25 cellular contexts compared by ENCODE assay signal in the genomic region with DNA sequence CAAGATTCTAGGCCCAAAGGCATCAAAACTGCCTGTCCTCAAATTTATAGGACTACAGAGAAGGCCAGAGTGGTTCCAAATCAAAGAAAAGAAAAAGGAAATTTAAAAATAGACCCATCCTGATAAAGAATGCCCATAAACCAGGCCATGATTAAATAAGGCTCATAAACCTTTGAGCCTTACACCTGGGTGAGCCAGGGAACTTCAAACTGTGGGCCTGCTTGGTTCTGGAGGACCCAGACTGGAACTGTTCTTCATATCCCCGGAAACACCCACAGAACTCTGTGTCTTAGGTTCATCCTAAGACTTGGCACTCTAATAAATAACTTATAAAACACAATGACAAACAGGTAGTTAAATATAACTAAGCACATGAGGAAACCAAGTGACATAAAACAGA. TPM values are rescaled to one million over a fixed set of nuclear protein-coding genes. Genes with fewer than 3 reads are reported as not detected.
"Had no signal": no experiment of that assay in that cellular context is flagged by ENCODE, and none has a peak within 500 bp of the region (broad histone marks: within the 10 kb centered on the region; RNA-seq: fewer than 3 reads in every experiment).

No MANE protein-coding gene starts in this region.

- H3K9ac ChIP-seq: parathyroid adenoma had no signal

- H3K36me3 Mint-ChIP-seq: type B pancreatic cell had no signal

- H2AFZ ChIP-seq: parathyroid adenoma had no signal

- H3K27ac Mint-ChIP-seq: nephron progenitor cell, type B pancreatic cell had no signal

- H3K9me3 ChIP-seq: heart right ventricle, prostate gland, right lobe of liver, stomach, thoracic aorta had no signal

- DNase-seq: caudate nucleus; cortex of kidney; dorsolateral prefrontal cortex; effector CD8-positive, alpha-beta T cell; heart right ventricle; hypothalamus; mesendoderm; nephron progenitor cell; retina; right lobe of liver; stimulated activated CD4-positive, alpha-beta T cell treated with anti-CD3 and anti-CD28 coated beads, Interleukin-4, amount 100 ng/mL, for 1 hour; stimulated activated CD8-positive, alpha-beta memory T cell treated with anti-CD3 and anti-CD28 coated beads, Interleukin-4, amount 100 ng/mL, for 48 hours; stimulated activated naive CD4-positive, alpha-beta T cell; stomach; substantia nigra had no signal

- H3K36me3 ChIP-seq: heart right ventricle, prostate gland, right lobe of liver, stomach, thoracic aorta had no signal

- H3K4me3 Mint-ChIP-seq: nephron progenitor cell, type B pancreatic cell had no signal

- FAIRE-seq: frontal cortex, keratinocyte, urothelium cell line had no signal

- H3K79me2 ChIP-seq: parathyroid adenoma had no signal

- H3K4me1 ChIP-seq: parathyroid adenoma, prostate gland, right lobe of liver, stomach had no signal

- H3K27me3 ChIP-seq: dorsolateral prefrontal cortex, right lobe of liver, stomach had no signal

- ATAC-seq: esophagus mucosa, heart right ventricle, right lobe of liver had no signal

- H3K4me3 ChIP-seq: dorsolateral prefrontal cortex, heart right ventricle, prostate gland, right lobe of liver, stomach, thoracic aorta had no signal

- H3K27ac ChIP-seq: dorsolateral prefrontal cortex, heart right ventricle, parathyroid adenoma, right lobe of liver, stomach, thoracic aorta had no signal

RNA-seq across cellular contexts. Expression of gene MCOLN2, which starts 28.8 kb away (rescaled TPM):
- total RNA-seq: cerebellum, frontal cortex, lung microvascular endothelial cell had no signal
